In genomic region chr1:9615316-9616063, GRCh38 we compare ENCODE assay signal across 8 cellular contexts. TPM values are rescaled to one million over a fixed set of nuclear protein-coding genes. Genes with fewer than 3 reads are reported as not detected.
DNase-seq lines count a peak whose midpoint lies in the region; ATAC-seq and TF ChIP-seq lines count a peak whose summit lies in the region.

No MANE protein-coding gene starts in this region.

- H3K27ac ChIP-seq in SJCRH30 = no peak overlapping the region

- H3K4me3 ChIP-seq in BJ (ENCODE audit: low read depth, low read length) (no peak overlapping the region), SJCRH30 (no peak overlapping the region)

- 0 out of 2 replicates have a peak, but pooled peaks cover 3% of the 10 kb centered on the region for H3K4me1 ChIP-seq in SJCRH30

- TF ChIP-seq CTCF in BJ (IDR thresholded peaks at IDR 0.05; ENCODE audit: insufficient read depth, low read depth, low read length) = peak; percentile 89

- peaks cover 3% of the 10 kb centered on the region; the same call in 1 of the 2 replicates for H3K27me3 ChIP-seq in BJ (ENCODE audit: control insufficient read depth, insufficient read depth, low read length)
- H3K27me3 ChIP-seq in SJCRH30 = no peaks in the 10 kb centered on the region

- DNase-seq in BJ (ENCODE audit: low read depth) (no peak), GOT3 (lab: John Stamatoyannopoulos, UW) (peak; percentile 9), SJCRH30 (peak; percentile 58 to 62), hepatic stellate cell (ENCODE audit: low spot score) (peak; percentile 81)
- peak; percentile 54 for DNase-seq in activated naive CD4-positive, alpha-beta T cell treated with anti-CD3 and anti-CD28 coated beads, Interleukin-2, amount 50 U/mL, for 16 hours
- DNase-seq in stimulated activated CD4-positive, alpha-beta T cell treated with anti-CD3 and anti-CD28 coated beads, Interleukin-4, amount 100 ng/mL, for 4 hours = peak; percentile 22 to 51

- ATAC-seq in HG02938 (IDR thresholded peaks at IDR 0.05; ENCODE audit: unreplicated experiment) (no peak), HG03457 (IDR thresholded peaks at IDR 0.05; ENCODE audit: unreplicated experiment) (no peak)

- H3K36me3 ChIP-seq in BJ (ENCODE audit: control insufficient read depth, insufficient read depth, low read length) (peaks cover 6% of the 10 kb centered on the region), SJCRH30 (peaks cover 31% of the 10 kb centered on the region)

- POLR2A ChIA-PET in BJ (lab: Charles Lee) = no interaction called here

- CTCF ChIA-PET in BJ (lab: Yijun Ruan, JAX) = interaction anchor here (0.9 to 3.7 kb wide), 14 partner anchors 10 to 276 kb away, joined by 3 to 27 read pairs (median 4); no protein-coding TSS in a partner anchor

- H3K9me3 ChIP-seq in SJCRH30 (replicated peaks) = no peaks in the 10 kb centered on the region

RNA-seq across cellular contexts. Expression of gene TMEM201, which starts 26.8 kb away (rescaled TPM):
- 1.1 and 2.9 TPM in 2 replicates for polyA plus RNA-seq in BJ (2011; rRNA removed)
- polyA minus RNA-seq in BJ (2011; rRNA and poly(A)+ RNA removed) = 2.4 and 3.8 TPM in 2 replicates
- total RNA-seq in SJCRH30 (2014; rRNA removed; shearing (Covaris generic)) = 42.6 and 43.1 TPM in 2 replicates

RNA-seq across cellular contexts. Expression of gene PIK3CD, which starts 36.0 kb away (rescaled TPM):
- 5.8 and 9.2 TPM in 2 replicates for polyA plus RNA-seq in BJ (2011; rRNA removed)
- 14.9 and 15.5 TPM in 2 replicates for polyA minus RNA-seq in BJ (2011; rRNA and poly(A)+ RNA removed)
- 2.0 and 2.5 TPM in 2 replicates for total RNA-seq in SJCRH30 (2014; rRNA removed; shearing (Covaris generic))
